Comparison of ENCODE assay signal across 20 cellular contexts in the genomic region with DNA sequence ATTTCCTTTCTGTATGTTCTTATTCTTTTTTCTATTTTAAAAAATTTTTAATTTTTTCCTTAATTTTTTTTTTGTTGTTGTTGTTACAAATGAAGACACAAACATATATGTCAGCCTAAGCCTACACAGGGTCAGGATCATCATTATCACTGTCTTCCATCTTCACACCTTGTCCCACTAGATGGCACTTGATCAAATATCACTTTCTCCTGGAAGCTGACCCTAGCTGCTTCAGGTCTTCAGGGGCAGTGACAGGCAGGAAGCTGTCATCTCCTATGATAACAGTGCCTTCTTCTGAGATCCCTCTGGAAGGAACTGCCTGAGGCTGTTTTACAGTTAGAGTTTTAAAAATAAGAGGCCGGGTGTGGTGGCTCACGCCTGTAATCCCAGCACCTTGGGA.
"Had no signal": no experiment of that assay in that cellular context is flagged by ENCODE, and none has a peak within 500 bp of the region (broad histone marks: within the 10 kb centered on the region; RNA-seq: fewer than 3 reads in every experiment).

No MANE protein-coding gene starts in this region.

- H3K4me1 ChIP-seq: right atrium auricular region, suprapubic skin, upper lobe of left lung had no signal

- ATAC-seq: activated naive CD8-positive, alpha-beta T cell treated with anti-CD3 and anti-CD28 coated beads, Interleukin-2, amount 50 U/mL, for 24 hours; stimulated activated naive CD8-positive, alpha-beta T cell treated with anti-CD3 and anti-CD28 coated beads, Interleukin-15, Interleukin-2, amounts not matched to agents 100 U/mL and 50 U/mL, for 24 hours had no signal

- H3K27ac ChIP-seq: right atrium auricular region, skin epidermis, suprapubic skin, upper lobe of left lung had no signal

- H3K4me1 Mint-ChIP-seq: activated naive CD8-positive, alpha-beta T cell treated with anti-CD3 and anti-CD28 coated beads, Interleukin-2, amount 50 U/mL, for 24 hours; nephron had no signal

- DNase-seq: activated CD4-positive, alpha-beta T cell treated with anti-CD3 and anti-CD28 coated beads for 1 hour; activated CD4-positive, alpha-beta T cell treated with anti-CD3 and anti-CD28 coated beads, Interleukin-2, amount 50 U/mL, for 48 hours; activated naive CD4-positive, alpha-beta T cell treated with anti-CD3 and anti-CD28 coated beads for 36 hours; activated naive CD8-positive, alpha-beta T cell treated with anti-CD3 and anti-CD28 coated beads, Interleukin-2, amount 50 U/mL, for 24 hours; activated T-cell treated with anti-CD3 and anti-CD28 coated beads, Interleukin-2, amount 50 U/mL, for 1 hour; aorta; cortex of kidney; effector CD4-positive, alpha-beta T cell; foreskin melanocyte; kidney glomerular epithelial cell; nucleus accumbens; stimulated activated CD4-positive, alpha-beta T cell treated with anti-CD3 and anti-CD28 coated beads, Interleukin-4, amount 100 ng/mL, for 4 hours; stimulated activated CD8-positive, alpha-beta memory T cell treated with anti-CD3 and anti-CD28 coated beads, Interleukin-4, amount 100 ng/mL, for 48 hours; stimulated activated naive CD8-positive, alpha-beta T cell treated with anti-CD3 and anti-CD28 coated beads, Interleukin-15, Interleukin-2, amounts not matched to agents 100 U/mL and 50 U/mL, for 24 hours; upper lobe of left lung had no signal

- H3K4me3 ChIP-seq: right atrium auricular region, skin epidermis, suprapubic skin, upper lobe of left lung had no signal

- H3K9me3 ChIP-seq: right atrium auricular region, suprapubic skin, upper lobe of left lung had no signal

- H3K36me3 ChIP-seq: right atrium auricular region, suprapubic skin, upper lobe of left lung had no signal

- H3K4me3 Mint-ChIP-seq: activated naive CD4-positive, alpha-beta T cell treated with anti-CD3 and anti-CD28 coated beads for 36 hours; activated naive CD8-positive, alpha-beta T cell treated with anti-CD3 and anti-CD28 coated beads, Interleukin-2, amount 50 U/mL, for 24 hours; nephron had no signal

- H3K9me3 Mint-ChIP-seq: activated naive CD4-positive, alpha-beta T cell treated with anti-CD3 and anti-CD28 coated beads for 36 hours; activated naive CD8-positive, alpha-beta T cell treated with anti-CD3 and anti-CD28 coated beads, Interleukin-2, amount 50 U/mL, for 24 hours; activated T-helper 2 cell treated with anti-CD3 and anti-CD28 coated beads, Interferon-gamma antibody, Interleukin-2, Interleukin-4, amounts not matched to agents 10 μg/mL and 5 μg/mL and 100 μg/mL, durations not matched to agents 14 hours and 24 hours and 36 hours; nephron had no signal

- H3K27ac Mint-ChIP-seq: activated naive CD4-positive, alpha-beta T cell treated with anti-CD3 and anti-CD28 coated beads for 36 hours; activated naive CD8-positive, alpha-beta T cell treated with anti-CD3 and anti-CD28 coated beads, Interleukin-2, amount 50 U/mL, for 24 hours; activated T-helper 2 cell treated with anti-CD3 and anti-CD28 coated beads, Interferon-gamma antibody, Interleukin-2, Interleukin-4, amounts not matched to agents 10 μg/mL and 5 μg/mL and 100 μg/mL, durations not matched to agents 14 hours and 24 hours and 36 hours; nephron had no signal

- H3K27me3 ChIP-seq: right atrium auricular region, suprapubic skin, upper lobe of left lung had no signal
